1 cellular context compared by ENCODE assay signal in the genomic region with DNA sequence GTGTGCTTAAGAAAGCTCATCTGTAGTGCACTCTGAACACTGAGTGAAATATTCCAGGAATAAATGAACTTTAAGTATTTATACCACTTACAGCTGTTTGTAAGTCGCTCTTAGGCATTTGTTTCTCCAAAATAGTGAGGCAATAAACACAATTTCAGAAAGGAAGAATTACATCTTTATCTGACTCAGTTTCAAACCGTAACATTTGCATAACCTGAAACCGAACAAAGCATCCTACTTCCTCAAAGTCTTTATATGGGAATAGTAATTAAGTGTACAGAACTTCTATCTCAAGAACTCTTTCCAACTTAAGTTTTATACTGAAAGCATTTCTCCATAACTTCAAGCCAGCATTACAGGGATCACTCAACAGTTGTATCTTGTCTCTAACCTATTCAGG.
TF ChIP-seq lines count a peak whose summit lies in the region.

No MANE protein-coding gene starts in this region.

TF ChIP-seq in GM23338, 12 proteins besides CTCF, POLR2A, EP300 and RAD21 (continued from another document):
- no peak for TF ChIP-seq ZNF462 (CRISPR knock-in tag; IDR thresholded peaks at IDR 0.05)
- TF ChIP-seq POLR2AphosphoS5 (IDR thresholded peaks at IDR 0.05; ENCODE audit: low read depth): no peak
- no peak for TF ChIP-seq ETS1 (IDR thresholded peaks at IDR 0.05)
- TF ChIP-seq NANOG (IDR thresholded peaks at IDR 0.05; ENCODE audit: borderline replicate concordance): no peak
- TF ChIP-seq ZNF114 (CRISPR knock-in tag; IDR thresholded peaks at IDR 0.05): no peak
- no peak for TF ChIP-seq ZNF331 (CRISPR knock-in tag; IDR thresholded peaks at IDR 0.05; ENCODE audit: low read depth)
- TF ChIP-seq STAT1 (IDR thresholded peaks at IDR 0.05; ENCODE audit: unreplicated experiment): no peak
- TF ChIP-seq CREB1 (CRISPR knock-in tag; IDR thresholded peaks at IDR 0.05; ENCODE audit: low read depth): no peak
- TF ChIP-seq EZH2 (IDR thresholded peaks at IDR 0.05; ENCODE audit: low read depth, unreplicated experiment): no peak
- TF ChIP-seq JUNB (IDR thresholded peaks at IDR 0.05; ENCODE audit: unreplicated experiment): no peak
TF ChIP-seq in GM23338: peak in this region for 0.
